8 cellular contexts compared by ENCODE assay signal in genomic region chr12:7190268-7191055, GRCh38. TPM values are rescaled to one million over a fixed set of nuclear protein-coding genes. Genes with fewer than 3 reads are reported as not detected.
DNase-seq lines count a peak whose midpoint lies in the region; ATAC-seq and TF ChIP-seq lines count a peak whose summit lies in the region.

No MANE protein-coding gene starts in this region.

- H4K20me1 ChIP-seq in DND-41 (ENCODE audit: insufficient read depth, low read length) = no peaks in the 10 kb centered on the region

- H3K4me2 ChIP-seq in DND-41 (ENCODE audit: insufficient read depth, low read length) = peak overlapping the region; percentile 82

- no peak for TF ChIP-seq POLR2A in esophagus muscularis mucosa (IDR thresholded peaks at IDR 0.05; ENCODE audit: low read depth)

- H3K4me1 ChIP-seq in DND-41 (ENCODE audit: insufficient read depth, low read length) (peaks cover 31% of the 10 kb centered on the region), esophagus muscularis mucosa (peaks cover 20 to 39% (median 28%) of the 10 kb centered on the region in 4 donors), aorta (ENCODE audit: control insufficient read depth in 1 of 2, insufficient read depth in 2 of 2, low read length in 2 of 2) (no peaks in the 10 kb centered on the region)

- no peaks in the 10 kb centered on the region for H3K27me3 ChIP-seq in DND-41 (ENCODE audit: insufficient read depth, low read length, poor library complexity)
- H3K27me3 ChIP-seq in esophagus muscularis mucosa = no peaks in the 10 kb centered on the region
- H3K27me3 ChIP-seq in aorta (ENCODE audit: control insufficient read depth in 1 of 2, insufficient read depth in 2 of 2, low read length in 1 of 2) = no peaks in the 10 kb centered on the region

- peak overlapping the region; percentile 83 for H2AFZ ChIP-seq in DND-41 (ENCODE audit: low read depth, low read length)

- peaks cover 32% of the 10 kb centered on the region; the same call in 1 of the 2 replicates for H3K36me3 ChIP-seq in DND-41 (ENCODE audit: insufficient read depth, low read length)
- peaks cover 13 to 33% (median 20%) of the 10 kb centered on the region in 4 donors for H3K36me3 ChIP-seq in esophagus muscularis mucosa
- no peaks in the 10 kb centered on the region for H3K36me3 ChIP-seq in aorta (ENCODE audit: control insufficient read depth in 1 of 2, insufficient read depth in 2 of 2, low read length in 1 of 2)

- intact Hi-C loops in esophagus muscularis mucosa (cut with DNase I) = no loop called here
- intact Hi-C loops in aorta (cut with DNase I) = no loop called here

- peaks cover 4% of the 10 kb centered on the region; the same call in 1 of the 2 replicates for H3K79me2 ChIP-seq in DND-41 (ENCODE audit: insufficient read depth, low read length)

- peak overlapping the region; percentile 67 for H3K9ac ChIP-seq in DND-41 (ENCODE audit: low read depth, low read length)

- TF ChIP-seq CTCF in DND-41 (IDR thresholded peaks at IDR 0.05; ENCODE audit: borderline replicate concordance, extremely low read depth, low read length, poor library complexity, severe bottlenecking) (no peak), esophagus muscularis mucosa (IDR thresholded peaks at IDR 0.05) (no peak)

- ATAC-seq in DND-41 (ENCODE audit: insufficient read depth, low read depth) = 0 out of 3 replicates have a peak, but pooled peaks have one; percentile 2
- peak; percentile 34 for ATAC-seq in aorta (ENCODE audit: low FRiP score)
- no peak for ATAC-seq in GM18870 (IDR thresholded peaks at IDR 0.05; ENCODE audit: unreplicated experiment)
- ATAC-seq in HG03520 (IDR thresholded peaks at IDR 0.05; ENCODE audit: unreplicated experiment) = no peak

- DNase-seq in DND-41 (peak; percentile 21), HPDE6-E6E7 (ENCODE audit: extremely low spot score) (peak; percentile 7), esophagus muscularis mucosa (ENCODE audit: extremely low spot score) (peak; percentile 12), myocyte (ENCODE audit: low read depth) (peak; percentile 22), aorta (peak; percentile 66 to 80)
- peak; percentile 1 for DNase-seq in activated CD4-positive, alpha-beta T cell treated with anti-CD3 and anti-CD28 coated beads, Interleukin-2, amount 50 U/mL, for 1 hour

- no peak for TF ChIP-seq EP300 in esophagus muscularis mucosa (IDR thresholded peaks at IDR 0.05)

- H3K9me3 ChIP-seq in DND-41 (ENCODE audit: insufficient read depth, low read length, severe bottlenecking) (no peaks in the 10 kb centered on the region), esophagus muscularis mucosa (no peaks in the 10 kb centered on the region), aorta (ENCODE audit: control insufficient read depth, low read length) (no peaks in the 10 kb centered on the region)

- 53% methylated on average over 5 of the region's 17 CpGs for WGBS in esophagus muscularis mucosa
- 16 to 20% methylated on average over 17 of the region's 17 CpGs for WGBS in aorta, 2 donors

- peak overlapping the region; percentile 82 for H3K27ac ChIP-seq in DND-41 (ENCODE audit: low read length)
- H3K27ac ChIP-seq in esophagus muscularis mucosa (replicated peaks in 1 of 4) = peak overlapping the region; percentile 89 to 95 (median 90)
- H3K27ac ChIP-seq in aorta (ENCODE audit: low read depth in 1 of 2, low read length in 2 of 2) = peak overlapping the region; percentile 22 to 32

- H3K4me3 ChIP-seq in DND-41 (ENCODE audit: low read depth in 1 of 2, low read length in 2 of 2) (peak overlapping the region; percentile 40 to 76; a peak in 3 of 4 replicates), esophagus muscularis mucosa (peak overlapping the region; percentile 76 to 97 (median 87)), aorta (ENCODE audit: low read length in 2 of 2) (peak overlapping the region; percentile 90 to 92)

RNA-seq across cellular contexts. Expression of gene PEX5, which starts 1.0 kb away (rescaled TPM):
- total RNA-seq in esophagus muscularis mucosa (10 to 100 TPM; 32.8 to 53.5 (median 38.4) TPM), myocyte (50.0 and 54.9 TPM in 2 replicates), aorta (10 to 100 TPM; 37.9 to 45.6 TPM)
- 42.8 TPM for polyA plus RNA-seq in myocyte (2012)
- 10 to 100 TPM; 25.5 to 29.7 TPM for polyA plus RNA-seq in aorta

Comparison
In these comparisons a context has a peak if more than half of its experiments do, and no peak if none do; other contexts are left out.
1. ATAC-seq: peak in DND-41 (single experiment) and aorta (single experiment); none in GM18870 (single experiment) and HG03520 (single experiment).
2. DNase-seq: peak in every context shown above with its lines; median percentile 73 in aorta; 22 in myocyte; 21 in DND-41; 12 in esophagus muscularis mucosa; 7 in HPDE6-E6E7; 1 in activated CD4-positive, alpha-beta T cell treated with anti-CD3 and anti-CD28 coated beads, Interleukin-2, amount 50 U/mL, for 1 hour.
3. H3K27ac ChIP-seq: peak in every context shown above with its lines; median percentile 90 in esophagus muscularis mucosa; 82 in DND-41; 27 in aorta.
4. Peak in every context shown above with its lines, with median percentiles within 50 percentile points of each other: H3K4me3 ChIP-seq.